Comparison of ENCODE assay signal across 1 cellular context in the genomic region with DNA sequence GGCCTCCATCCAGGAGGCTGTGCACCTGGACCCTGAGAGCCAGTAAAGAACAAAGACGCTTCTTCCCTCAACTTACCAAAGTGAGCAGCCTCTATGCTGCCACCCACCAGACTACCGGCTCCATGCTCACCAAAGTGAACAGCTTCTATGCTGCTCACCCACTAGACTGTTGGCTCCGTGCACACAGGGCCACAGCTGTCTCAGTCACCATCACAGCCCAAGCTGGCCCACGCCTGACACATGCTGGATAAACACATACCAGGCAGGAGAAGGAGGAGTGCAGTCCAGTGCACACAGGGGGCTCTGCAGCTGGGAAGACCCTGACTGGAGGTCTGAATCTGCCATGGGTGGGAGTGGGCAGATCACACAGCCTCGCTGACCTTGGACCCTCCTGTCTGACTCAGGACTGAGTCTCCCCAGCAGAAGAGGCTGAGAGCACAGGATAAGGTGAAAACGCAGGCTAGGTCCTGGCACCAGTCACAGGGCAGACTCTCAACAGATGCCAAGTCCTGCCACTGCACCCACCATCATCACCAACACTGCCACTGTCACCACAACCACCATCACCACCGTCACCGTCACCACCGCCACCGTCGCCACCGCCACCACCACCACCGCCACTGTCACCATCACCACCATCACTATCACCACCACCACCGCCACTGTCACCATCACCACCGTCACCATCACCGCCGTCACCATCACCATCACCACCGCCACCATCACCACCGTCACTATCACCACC.
A peak's percentile ranks its signal among the peaks of the same experiment; 100 is the strongest.
TF ChIP-seq lines count a peak whose summit lies in the region.

No MANE protein-coding gene starts in this region.

TF ChIP-seq in HepG2, 621 proteins besides CTCF, POLR2A, EP300 and RAD21:
- TF ChIP-seq PAX8 (CRISPR knock-in tag; IDR thresholded peaks at IDR 0.05; ENCODE audit: borderline replicate concordance): no peak
- TF ChIP-seq SNRNP70 (IDR thresholded peaks at IDR 0.05; ENCODE audit: low read depth, low read length): no peak
- TF ChIP-seq, protein P1, sequence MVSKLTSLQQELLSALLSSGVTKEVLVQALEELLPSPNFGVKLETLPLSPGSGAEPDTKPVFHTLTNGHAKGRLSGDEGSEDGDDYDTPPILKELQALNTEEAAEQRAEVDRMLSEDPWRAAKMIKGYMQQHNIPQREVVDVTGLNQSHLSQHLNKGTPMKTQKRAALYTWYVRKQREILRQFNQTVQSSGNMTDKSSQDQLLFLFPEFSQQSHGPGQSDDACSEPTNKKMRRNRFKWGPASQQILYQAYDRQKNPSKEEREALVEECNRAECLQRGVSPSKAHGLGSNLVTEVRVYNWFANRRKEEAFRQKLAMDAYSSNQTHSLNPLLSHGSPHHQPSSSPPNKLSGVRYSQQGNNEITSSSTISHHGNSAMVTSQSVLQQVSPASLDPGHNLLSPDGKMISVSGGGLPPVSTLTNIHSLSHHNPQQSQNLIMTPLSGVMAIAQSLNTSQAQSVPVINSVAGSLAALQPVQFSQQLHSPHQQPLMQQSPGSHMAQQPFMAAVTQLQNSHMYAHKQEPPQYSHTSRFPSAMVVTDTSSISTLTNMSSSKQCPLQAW (CRISPR knock-in tag; IDR thresholded peaks at IDR 0.05): no peak
- no peak for TF ChIP-seq KLF11 (CRISPR knock-in tag; IDR thresholded peaks at IDR 0.05)
- TF ChIP-seq, protein P2, sequence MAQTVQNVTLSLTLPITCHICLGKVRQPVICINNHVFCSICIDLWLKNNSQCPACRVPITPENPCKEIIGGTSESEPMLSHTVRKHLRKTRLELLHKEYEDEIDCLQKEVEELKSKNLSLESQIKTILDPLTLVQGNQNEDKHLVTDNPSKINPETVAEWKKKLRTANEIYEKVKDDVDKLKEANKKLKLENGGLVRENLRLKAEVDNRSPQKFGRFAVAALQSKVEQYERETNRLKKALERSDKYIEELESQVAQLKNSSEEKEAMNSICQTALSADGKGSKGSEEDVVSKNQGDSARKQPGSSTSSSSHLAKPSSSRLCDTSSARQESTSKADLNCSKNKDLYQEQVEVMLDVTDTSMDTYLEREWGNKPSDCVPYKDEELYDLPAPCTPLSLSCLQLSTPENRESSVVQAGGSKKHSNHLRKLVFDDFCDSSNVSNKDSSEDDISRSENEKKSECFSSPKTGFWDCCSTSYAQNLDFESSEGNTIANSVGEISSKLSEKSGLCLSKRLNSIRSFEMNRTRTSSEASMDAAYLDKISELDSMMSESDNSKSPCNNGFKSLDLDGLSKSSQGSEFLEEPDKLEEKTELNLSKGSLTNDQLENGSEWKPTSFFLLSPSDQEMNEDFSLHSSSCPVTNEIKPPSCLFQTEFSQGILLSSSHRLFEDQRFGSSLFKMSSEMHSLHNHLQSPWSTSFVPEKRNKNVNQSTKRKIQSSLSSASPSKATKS (CRISPR knock-in tag; IDR thresholded peaks at IDR 0.05): no peak
- TF ChIP-seq, protein P3, sequence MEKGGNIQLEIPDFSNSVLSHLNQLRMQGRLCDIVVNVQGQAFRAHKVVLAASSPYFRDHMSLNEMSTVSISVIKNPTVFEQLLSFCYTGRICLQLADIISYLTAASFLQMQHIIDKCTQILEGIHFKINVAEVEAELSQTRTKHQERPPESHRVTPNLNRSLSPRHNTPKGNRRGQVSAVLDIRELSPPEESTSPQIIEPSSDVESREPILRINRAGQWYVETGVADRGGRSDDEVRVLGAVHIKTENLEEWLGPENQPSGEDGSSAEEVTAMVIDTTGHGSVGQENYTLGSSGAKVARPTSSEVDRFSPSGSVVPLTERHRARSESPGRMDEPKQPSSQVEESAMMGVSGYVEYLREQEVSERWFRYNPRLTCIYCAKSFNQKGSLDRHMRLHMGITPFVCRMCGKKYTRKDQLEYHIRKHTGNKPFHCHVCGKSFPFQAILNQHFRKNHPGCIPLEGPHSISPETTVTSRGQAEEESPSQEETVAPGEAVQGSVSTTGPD (CRISPR knock-in tag; IDR thresholded peaks at IDR 0.05): 0 out of 2 replicates have a peak, but pooled peaks have one; percentile 32
- TF ChIP-seq, protein P4, sequence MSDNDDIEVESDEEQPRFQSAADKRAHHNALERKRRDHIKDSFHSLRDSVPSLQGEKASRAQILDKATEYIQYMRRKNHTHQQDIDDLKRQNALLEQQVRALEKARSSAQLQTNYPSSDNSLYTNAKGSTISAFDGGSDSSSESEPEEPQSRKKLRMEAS (IDR thresholded peaks at IDR 0.05): no peak
